Comparison of ENCODE assay signal across 1 cellular context in genomic region chr22:28799125-28799833, GRCh38.
A peak's percentile ranks its signal among the peaks of the same experiment; 100 is the strongest.
TF ChIP-seq lines count a peak whose summit lies in the region.

No MANE protein-coding gene starts in this region.

TF ChIP-seq in HEK293, 187 proteins besides CTCF, POLR2A, EP300 and RAD21 (continued from another document):
- TF ChIP-seq ZNF518A (tag by site-specific recombination; conservative IDR thresholded peaks at IDR 0.05; ENCODE audit: low read depth) (peak; percentile 37; the same call in 1 of the 2 replicates), ZNF221 (tag by site-specific recombination; IDR thresholded peaks at IDR 0.05; ENCODE audit: borderline replicate concordance) (no peak), ZBTB17 (tag by site-specific recombination; IDR thresholded peaks at IDR 0.05) (peak; percentile 95), RBAK (tag by site-specific recombination; IDR thresholded peaks at IDR 0.05) (no peak; the same call in 1 of the 2 replicates), ZBTB10 (tag by site-specific recombination; IDR thresholded peaks at IDR 0.05) (0 out of 2 replicates have a peak, but pooled peaks have one; percentile 35), ZNF658 (tag by site-specific recombination; IDR thresholded peaks at IDR 0.05) (no peak), ZBTB1 (tag by site-specific recombination; IDR thresholded peaks at IDR 0.05) (no peak), GLI4 (tag by site-specific recombination; IDR thresholded peaks at IDR 0.05) (no peak), ZNF513 (tag by site-specific recombination; IDR thresholded peaks at IDR 0.05) (no peak), ZNF239 (tag by site-specific recombination; IDR thresholded peaks at IDR 0.05) (no peak), ZNF501 (tag by site-specific recombination; IDR thresholded peaks at IDR 0.05) (no peak), KLF9 (tag by site-specific recombination; IDR thresholded peaks at IDR 0.05; ENCODE audit: low read depth) (no peak), ZNF146 (tag by site-specific recombination; IDR thresholded peaks at IDR 0.05) (no peak), ZNF112 (tag by site-specific recombination; IDR thresholded peaks at IDR 0.05) (no peak), ZNF776 (tag by site-specific recombination; IDR thresholded peaks at IDR 0.05; ENCODE audit: borderline replicate concordance) (no peak), ZNF529 (tag by site-specific recombination; IDR thresholded peaks at IDR 0.05; ENCODE audit: insufficient replicate concordance) (no peak), ZBTB7A (tag by site-specific recombination; IDR thresholded peaks at IDR 0.05; ENCODE audit: low read depth) (no peak), ZXDB (tag by site-specific recombination; IDR thresholded peaks at IDR 0.05) (peak; percentile 35; the same call in 1 of the 2 replicates), PRDM1 (tag by site-specific recombination; IDR thresholded peaks at IDR 0.05) (peak; percentile 92), ZNF473 (tag by site-specific recombination; IDR thresholded peaks at IDR 0.05) (no peak), ZNF76 (tag by site-specific recombination; IDR thresholded peaks at IDR 0.05; ENCODE audit: borderline replicate concordance, low read depth) (no peak), EGR2 (tag by site-specific recombination; IDR thresholded peaks at IDR 0.05; ENCODE audit: low read depth) (no peak), ZNF132 (tag by site-specific recombination; IDR thresholded peaks at IDR 0.05; ENCODE audit: borderline replicate concordance) (no peak), GLI2 (tag by site-specific recombination; IDR thresholded peaks at IDR 0.05; ENCODE audit: borderline replicate concordance, low read depth) (no peak), ZNF558 (tag by site-specific recombination; IDR thresholded peaks at IDR 0.05) (peak; percentile 81), ZNF670 (tag by site-specific recombination; IDR thresholded peaks at IDR 0.05; ENCODE audit: low read depth) (no peak), ZNF626 (tag by site-specific recombination; IDR thresholded peaks at IDR 0.05) (no peak), ZNF707 (tag by site-specific recombination; IDR thresholded peaks at IDR 0.05) (no peak), ZBTB21 (tag by site-specific recombination; IDR thresholded peaks at IDR 0.05) (peak; percentile 97), ZBTB48 (tag by site-specific recombination; IDR thresholded peaks at IDR 0.05) (no peak), ZNF404 (tag by site-specific recombination; IDR thresholded peaks at IDR 0.05) (no peak), ZNF416 (tag by site-specific recombination; IDR thresholded peaks at IDR 0.05) (0 out of 2 replicates have a peak, but pooled peaks have one; percentile 28), HOXD13 (CRISPR knock-in tag; IDR thresholded peaks at IDR 0.05; ENCODE audit: borderline replicate concordance) (no peak)
- TF ChIP-seq, protein P1, sequence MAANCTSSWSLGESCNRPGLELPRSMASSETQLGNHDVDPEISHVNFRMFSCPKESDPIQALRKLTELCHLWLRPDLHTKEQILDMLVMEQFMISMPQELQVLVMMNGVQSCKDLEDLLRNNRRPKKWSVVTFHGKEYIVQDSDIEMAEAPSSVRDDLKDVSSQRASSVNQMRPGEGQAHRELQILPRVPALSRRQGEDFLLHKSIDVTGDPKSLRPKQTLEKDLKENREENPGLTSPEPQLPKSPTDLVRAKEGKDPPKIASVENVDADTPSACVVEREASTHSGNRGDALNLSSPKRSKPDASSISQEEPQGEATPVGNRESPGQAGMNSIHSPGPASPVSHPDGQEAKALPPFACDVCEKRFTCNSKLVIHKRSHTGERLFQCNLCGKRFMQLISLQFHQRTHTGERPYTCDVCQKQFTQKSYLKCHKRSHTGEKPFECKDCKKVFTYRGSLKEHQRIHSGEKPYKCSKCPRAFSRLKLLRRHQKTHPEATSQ (tag by site-specific recombination; IDR thresholded peaks at IDR 0.05) = no peak
- TF ChIP-seq, protein P2, sequence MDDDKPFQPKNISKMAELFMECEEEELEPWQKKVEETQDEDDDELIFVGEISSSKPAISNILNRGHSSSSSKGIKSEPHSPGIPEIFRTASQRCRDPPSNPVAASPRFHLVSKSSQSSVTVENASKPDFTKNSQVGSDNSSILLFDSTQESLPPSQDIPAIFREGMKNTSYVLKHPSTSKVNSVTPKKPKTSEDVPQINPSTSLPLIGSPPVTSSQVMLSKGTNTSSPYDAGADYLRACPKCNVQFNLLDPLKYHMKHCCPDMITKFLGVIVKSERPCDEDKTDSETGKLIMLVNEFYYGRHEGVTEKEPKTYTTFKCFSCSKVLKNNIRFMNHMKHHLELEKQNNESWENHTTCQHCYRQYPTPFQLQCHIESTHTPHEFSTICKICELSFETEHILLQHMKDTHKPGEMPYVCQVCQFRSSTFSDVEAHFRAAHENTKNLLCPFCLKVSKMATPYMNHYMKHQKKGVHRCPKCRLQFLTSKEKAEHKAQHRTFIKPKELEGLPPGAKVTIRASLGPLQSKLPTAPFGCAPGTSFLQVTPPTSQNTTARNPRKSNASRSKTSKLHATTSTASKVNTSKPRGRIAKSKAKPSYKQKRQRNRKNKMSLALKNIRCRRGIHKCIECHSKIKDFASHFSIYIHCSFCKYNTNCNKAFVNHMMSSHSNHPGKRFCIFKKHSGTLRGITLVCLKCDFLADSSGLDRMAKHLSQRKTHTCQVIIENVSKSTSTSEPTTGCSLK (tag by site-specific recombination; IDR thresholded peaks at IDR 0.05) = no peak
- TF ChIP-seq, protein P3, sequence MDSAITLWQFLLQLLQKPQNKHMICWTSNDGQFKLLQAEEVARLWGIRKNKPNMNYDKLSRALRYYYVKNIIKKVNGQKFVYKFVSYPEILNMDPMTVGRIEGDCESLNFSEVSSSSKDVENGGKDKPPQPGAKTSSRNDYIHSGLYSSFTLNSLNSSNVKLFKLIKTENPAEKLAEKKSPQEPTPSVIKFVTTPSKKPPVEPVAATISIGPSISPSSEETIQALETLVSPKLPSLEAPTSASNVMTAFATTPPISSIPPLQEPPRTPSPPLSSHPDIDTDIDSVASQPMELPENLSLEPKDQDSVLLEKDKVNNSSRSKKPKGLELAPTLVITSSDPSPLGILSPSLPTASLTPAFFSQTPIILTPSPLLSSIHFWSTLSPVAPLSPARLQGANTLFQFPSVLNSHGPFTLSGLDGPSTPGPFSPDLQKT (IDR thresholded peaks at IDR 0.05; ENCODE audit: borderline replicate concordance, low read depth, low read length) = no peak
